ENCODE assay signal across 11 cellular contexts in the genomic region with DNA sequence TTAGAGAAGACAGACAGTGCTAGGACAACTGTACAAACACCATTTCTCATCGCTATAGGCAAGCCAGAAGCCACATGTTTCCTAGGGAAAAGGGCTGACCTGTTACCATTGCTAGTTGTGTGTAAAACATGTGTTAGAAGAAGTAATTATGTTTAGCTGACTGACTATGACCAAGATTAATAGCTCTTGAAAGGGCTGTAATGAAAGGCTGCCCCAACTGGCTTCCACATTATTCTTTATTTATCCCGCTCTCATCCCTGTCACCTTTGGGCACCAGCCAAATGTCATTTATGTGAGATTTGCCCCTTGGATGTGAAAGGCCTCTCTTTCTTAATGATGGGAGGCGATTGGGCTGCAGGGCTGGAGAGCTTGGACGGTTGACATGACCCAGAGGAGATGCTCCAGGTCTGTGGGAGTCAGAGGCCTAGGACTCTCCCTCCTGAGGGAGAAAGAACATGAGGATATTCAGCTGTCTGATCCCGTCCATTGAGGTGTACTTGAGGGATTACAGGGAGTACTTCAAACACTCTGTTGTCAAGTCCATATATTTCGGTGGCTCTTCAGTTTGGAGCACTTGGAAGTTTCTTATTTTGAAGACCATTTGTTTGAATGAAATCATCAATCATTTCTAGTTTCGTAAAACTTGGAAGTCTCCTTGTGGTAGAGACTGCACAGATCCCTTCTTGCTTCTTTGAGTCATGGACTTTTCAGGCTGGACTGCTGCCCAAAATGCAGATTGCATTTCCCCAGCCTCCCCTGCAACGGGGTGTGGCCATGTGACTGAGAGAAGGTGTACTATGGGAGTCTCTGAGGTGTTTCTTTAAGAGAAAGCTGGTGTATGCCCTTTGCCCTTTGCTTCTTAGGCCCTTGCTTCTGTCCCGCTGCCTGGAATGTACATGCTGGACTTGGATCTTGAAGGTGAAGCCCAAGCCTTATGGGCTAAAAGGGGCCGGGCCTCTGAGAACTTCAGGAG. TPM values are rescaled to one million over a fixed set of nuclear protein-coding genes. Genes with fewer than 3 reads are reported as not detected.
DNase-seq lines count a peak whose midpoint lies in the region; ATAC-seq, FAIRE-seq and TF ChIP-seq lines count a peak whose summit lies in the region.
"Had no signal": no experiment of that assay in that cellular context is flagged by ENCODE, and none has a peak within 500 bp of the region (broad histone marks: within the 10 kb centered on the region; RNA-seq: fewer than 3 reads in every experiment).

No MANE protein-coding gene starts in this region.

- no peak overlapping the region for H3K4me3 ChIP-seq in left ventricle myocardium inferior
- no peak overlapping the region for H3K4me3 ChIP-seq in uterus
- H3K4me3 ChIP-seq: heart right ventricle, right lobe of liver had no signal

- intact Hi-C loops in left ventricle myocardium superior (cut with micrococcal nuclease) (no loop called here), left ventricle myocardium inferior (cut with micrococcal nuclease) (no loop called here), uterus (cut with DNase I; ENCODE audit: low total_unique reads) (no loop called here)

- no peak overlapping the region for H3K27ac ChIP-seq in left ventricle myocardium inferior (replicated peaks)
- peak overlapping the region; percentile 46 to 47 for H3K27ac ChIP-seq in uterus
- H3K27ac ChIP-seq: heart right ventricle had no signal

- H3K9me3 ChIP-seq in left ventricle myocardium inferior (replicated peaks) (no peaks in the 10 kb centered on the region), uterus (no peaks in the 10 kb centered on the region)
- H3K9me3 ChIP-seq: right lobe of liver had no signal

- peak; percentile 57 for ATAC-seq in left ventricle myocardium superior
- ATAC-seq in HG02970 (IDR thresholded peaks at IDR 0.05; ENCODE audit: low FRiP score, unreplicated experiment) = no peak
- ATAC-seq in GM19452 (IDR thresholded peaks at IDR 0.05; ENCODE audit: unreplicated experiment) = no peak

- H3K4me1 ChIP-seq in left ventricle myocardium inferior (peaks cover 39% of the 10 kb centered on the region), uterus (peaks cover 7 to 19% of the 10 kb centered on the region in 2 donors)

- no peaks in the 10 kb centered on the region for H3K27me3 ChIP-seq in left ventricle myocardium inferior (ENCODE audit: low read depth)
- no peaks in the 10 kb centered on the region for H3K27me3 ChIP-seq in uterus
- H3K27me3 ChIP-seq: heart right ventricle, right lobe of liver had no signal

- TF ChIP-seq CTCF in left ventricle myocardium inferior (IDR thresholded peaks at IDR 0.05; ENCODE audit: borderline replicate concordance) = no peak
- no peak for TF ChIP-seq CTCF in uterus (IDR thresholded peaks at IDR 0.05)

- peak; percentile 82 for FAIRE-seq in islet of Langerhans (lab: Jason Lieb, UNC)

- TF ChIP-seq POLR2A in uterus (IDR thresholded peaks at IDR 0.05) = no peak

- DNase-seq in left ventricle myocardium superior (peak; percentile 39), left ventricle myocardium inferior (no peak), SK-N-DZ (ENCODE audit: low spot score) (peak; percentile 52), uterus (peak; percentile 86 to 90), cerebellar cortex (ENCODE audit: low spot score) (no peak)
- DNase-seq: activated CD4-positive, CD25-positive, alpha-beta regulatory T cell; heart right ventricle; right lobe of liver had no signal

- no peaks in the 10 kb centered on the region for H3K36me3 ChIP-seq in left ventricle myocardium inferior
- no peaks in the 10 kb centered on the region for H3K36me3 ChIP-seq in uterus
- H3K36me3 ChIP-seq: heart right ventricle, right lobe of liver had no signal

RNA-seq across cellular contexts. Expression of gene FTO, which starts 51.3 kb away (rescaled TPM):
- total RNA-seq in left ventricle myocardium superior = 71.8 TPM
- 78.4 TPM for total RNA-seq in left ventricle myocardium inferior
- polyA plus RNA-seq in SK-N-DZ (2014; cell fraction: cytosol; rRNA removed) = 82.1 and 103 TPM in 2 replicates
- polyA plus RNA-seq in SK-N-DZ (2014; cell fraction: nucleus; rRNA removed) = 23.4 and 25.2 TPM in 2 replicates
- 100 to 1,000 TPM in 2 of 4 donors, 10 to 100 TPM in 2; 63.2 to 151 (median 105) TPM for total RNA-seq in uterus

RNA-seq across cellular contexts. Expression of gene RPGRIP1L, which starts 51.6 kb away (rescaled TPM):
- 1.7 TPM for total RNA-seq in left ventricle myocardium superior
- total RNA-seq in left ventricle myocardium inferior = 1.7 TPM
- 16.6 and 17.2 TPM in 2 replicates for polyA plus RNA-seq in SK-N-DZ (2014; cell fraction: cytosol; rRNA removed)
- polyA plus RNA-seq in SK-N-DZ (2014; cell fraction: nucleus; rRNA removed) = 23.6 and 28.3 TPM in 2 replicates
- 10 to 100 TPM in 1 of 4 donors, 1 to 10 TPM in 3; 1.2 to 35.3 (median 6.2) TPM for total RNA-seq in uterus

Comparison
In these comparisons a context has a peak if more than half of its experiments do, and no peak if none do; other contexts are left out.
1. DNase-seq: peak in left ventricle myocardium superior (single experiment), SK-N-DZ (single experiment) and uterus (2 of 2); none in left ventricle myocardium inferior (single experiment) and cerebellar cortex (single experiment).